1 cellular context compared by ENCODE assay signal in the genomic region with DNA sequence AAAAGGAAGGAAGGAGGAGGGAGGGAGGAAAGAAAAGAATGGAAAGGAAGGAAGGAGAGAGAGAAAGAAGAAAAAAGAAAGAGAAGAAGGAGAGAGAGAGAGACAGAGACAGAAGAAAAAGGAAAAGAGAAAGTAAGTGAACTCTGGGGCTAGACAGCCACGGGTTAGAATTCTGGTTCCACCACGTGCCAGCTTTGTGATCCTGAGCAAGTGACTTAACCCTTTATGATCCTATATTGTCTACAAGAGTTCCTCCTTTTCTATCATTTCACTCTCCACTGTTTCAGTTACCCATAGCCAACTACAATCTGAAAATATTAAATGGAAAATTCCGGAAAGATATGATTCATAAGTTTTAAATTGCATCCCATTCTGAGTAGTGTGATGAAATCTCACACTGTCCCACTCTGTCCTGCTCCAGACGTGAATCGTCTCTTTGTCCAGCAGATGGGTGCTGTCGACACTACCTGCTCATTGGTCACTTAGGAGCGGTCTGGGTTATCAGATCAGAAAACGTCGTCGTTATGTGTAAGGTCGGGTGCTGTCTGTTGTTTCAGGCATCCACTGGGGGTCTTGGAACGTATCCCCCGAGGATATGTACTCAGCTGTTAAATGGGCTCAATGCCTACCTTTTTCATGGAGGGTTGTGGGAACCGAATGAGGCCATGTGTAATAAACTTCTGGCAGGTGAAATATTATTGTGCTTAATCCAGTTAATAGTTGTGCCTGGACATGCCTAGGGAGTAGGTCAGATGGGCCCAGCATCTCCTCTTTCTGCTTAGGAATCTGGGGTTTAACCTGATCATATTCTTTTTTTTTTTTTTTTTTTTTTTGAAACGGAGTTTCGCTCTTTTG.
TF ChIP-seq lines count a peak whose summit lies in the region.

No MANE protein-coding gene starts in this region.

TF ChIP-seq in IMR-90, 13 proteins besides CTCF, POLR2A, EP300 and RAD21:
- TF ChIP-seq RFX5 (IDR thresholded peaks at IDR 0.05; ENCODE audit: low read depth, low read length), result no peak
- TF ChIP-seq USF2 (IDR thresholded peaks at IDR 0.05; ENCODE audit: low read depth, low read length), result peak; percentile 61; the same call in 1 of the 2 replicates
- TF ChIP-seq MXI1 (IDR thresholded peaks at IDR 0.05; ENCODE audit: borderline replicate concordance, low read depth, low read length), result no peak
- peak; percentile 82 for TF ChIP-seq CEBPB (IDR thresholded peaks at IDR 0.05; ENCODE audit: low read depth, low read length)
- TF ChIP-seq, protein P1, sequence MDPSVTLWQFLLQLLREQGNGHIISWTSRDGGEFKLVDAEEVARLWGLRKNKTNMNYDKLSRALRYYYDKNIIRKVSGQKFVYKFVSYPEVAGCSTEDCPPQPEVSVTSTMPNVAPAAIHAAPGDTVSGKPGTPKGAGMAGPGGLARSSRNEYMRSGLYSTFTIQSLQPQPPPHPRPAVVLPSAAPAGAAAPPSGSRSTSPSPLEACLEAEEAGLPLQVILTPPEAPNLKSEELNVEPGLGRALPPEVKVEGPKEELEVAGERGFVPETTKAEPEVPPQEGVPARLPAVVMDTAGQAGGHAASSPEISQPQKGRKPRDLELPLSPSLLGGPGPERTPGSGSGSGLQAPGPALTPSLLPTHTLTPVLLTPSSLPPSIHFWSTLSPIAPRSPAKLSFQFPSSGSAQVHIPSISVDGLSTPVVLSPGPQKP (IDR thresholded peaks at IDR 0.05; ENCODE audit: borderline replicate concordance, low read depth, low read length), result no peak
- TF ChIP-seq NFE2L2 (IDR thresholded peaks at IDR 0.05; ENCODE audit: low read depth, low read length), result no peak
- TF ChIP-seq CHD1 (IDR thresholded peaks at IDR 0.05; ENCODE audit: low read depth, low read length), result no peak
- no peak for TF ChIP-seq MAZ (IDR thresholded peaks at IDR 0.05; ENCODE audit: borderline replicate concordance, low read depth, low read length)
- peak; percentile 43; the same call in 1 of the 2 replicates for TF ChIP-seq BHLHE40 (IDR thresholded peaks at IDR 0.05; ENCODE audit: low read depth, low read length)
- no peak for TF ChIP-seq MAFK (IDR thresholded peaks at IDR 0.05; ENCODE audit: low read depth, low read length)
- TF ChIP-seq SMC3 (IDR thresholded peaks at IDR 0.05; ENCODE audit: low read depth, low read length), result no peak
- TF ChIP-seq RCOR1 (IDR thresholded peaks at IDR 0.05; ENCODE audit: insufficient replicate concordance, low read length), result no peak
